In genomic region chr7:50591098-50591479, GRCh38 we compare ENCODE assay signal across 21 cellular contexts. TPM values are rescaled to one million over a fixed set of nuclear protein-coding genes. Genes with fewer than 3 reads are reported as not detected.
DNase-seq lines count a peak whose midpoint lies in the region; ATAC-seq and TF ChIP-seq lines count a peak whose summit lies in the region.
"Had no signal": no experiment of that assay in that cellular context is flagged by ENCODE, and none has a peak within 500 bp of the region (broad histone marks: within the 10 kb centered on the region; RNA-seq: fewer than 3 reads in every experiment).

No MANE protein-coding gene starts in this region.

- no peak for TF ChIP-seq RAD21 in SK-N-SH (IDR thresholded peaks at IDR 0.05; ENCODE audit: low read length)

- H2BK5ac ChIP-seq in mesenchymal stem cell (ENCODE audit: low read depth, low read length, poor library complexity, severe bottlenecking), result no peak overlapping the region

- POLR2A ChIA-PET in SK-N-SH (lab: Yijun Ruan, JAX), result no interaction called here

- peak overlapping the region; percentile 65 for H3K4me2 ChIP-seq in OCI-LY3 (ENCODE audit: low read length)
- no peak overlapping the region for H3K4me2 ChIP-seq in mesenchymal stem cell (ENCODE audit: low read length, poor library complexity, severe bottlenecking)
- no peak overlapping the region for H3K4me2 ChIP-seq in SK-N-SH
- H3K4me2 ChIP-seq: PC-9 had no signal

- intact Hi-C loops in activated CD4-positive, alpha-beta T cell treated with anti-CD3 and anti-CD28 coated beads, Interleukin-2, amount 10 ng/mL, durations not matched to agents 24 days and 14 days (cut with micrococcal nuclease), result loop anchor here (10.0 kb wide), 1 partner anchor 56 kb away; no protein-coding TSS in a partner anchor

- peaks cover 18% of the 10 kb centered on the region for H3K4me1 Mint-ChIP-seq in activated CD4-positive, alpha-beta T cell treated with anti-CD3 and anti-CD28 coated beads, Interleukin-2, amount 10 ng/mL, durations not matched to agents 24 days and 14 days

- WGBS in mesenchymal stem cell, result 93% methylated on average over 5 of the region's 5 CpGs
- 65% methylated on average over 5 of the region's 5 CpGs for WGBS in SK-N-SH (ENCODE audit: low lambda C conversion rate)

- H3K79me1 ChIP-seq in mesenchymal stem cell (replicated peaks; ENCODE audit: low read length, poor library complexity, severe bottlenecking), result peaks cover 2% of the 10 kb centered on the region

- no peak overlapping the region for H2BK15ac ChIP-seq in mesenchymal stem cell (ENCODE audit: low read depth, poor library complexity, severe bottlenecking)

- H3K79me2 ChIP-seq in OCI-LY3 (ENCODE audit: low read length), result no peaks in the 10 kb centered on the region
- H3K79me2 ChIP-seq in SK-N-SH (ENCODE audit: insufficient read depth), result no peaks in the 10 kb centered on the region

- H2AFZ ChIP-seq in OCI-LY3 (ENCODE audit: low read depth, low read length) (no peak overlapping the region), mesenchymal stem cell (ENCODE audit: low read depth, low read length) (no peak overlapping the region), SK-N-SH (ENCODE audit: low read depth) (no peak overlapping the region)
- H2AFZ ChIP-seq: PC-9 had no signal

- no peaks in the 10 kb centered on the region for H3K9me3 Mint-ChIP-seq in activated CD4-positive, alpha-beta T cell treated with anti-CD3 and anti-CD28 coated beads, Interleukin-2, amount 10 ng/mL, durations not matched to agents 24 days and 14 days
- H3K9me3 Mint-ChIP-seq: CD8-positive, alpha-beta memory T cell; HFFc6 had no signal

- H4K91ac ChIP-seq in mesenchymal stem cell (ENCODE audit: low read length), result no peak overlapping the region

- CTCF ChIA-PET in SK-N-SH (lab: Yijun Ruan, JAX), result interaction anchor here (1.1 to 1.3 kb wide), 2 partner anchors 11 to 34 kb away, joined by 3 read pairs; no protein-coding TSS in a partner anchor

- H3K4me3 Mint-ChIP-seq in activated CD4-positive, alpha-beta T cell treated with anti-CD3 and anti-CD28 coated beads, Interleukin-2, amount 10 ng/mL, durations not matched to agents 24 days and 14 days, result no peak overlapping the region
- H3K4me3 Mint-ChIP-seq: CD8-positive, alpha-beta memory T cell; HFFc6 had no signal

- H4K20me1 ChIP-seq in OCI-LY3 (ENCODE audit: insufficient read depth, low read length), result no peaks in the 10 kb centered on the region
- no peaks in the 10 kb centered on the region for H4K20me1 ChIP-seq in SK-N-SH (ENCODE audit: insufficient read depth)

- H3K18ac ChIP-seq in mesenchymal stem cell (ENCODE audit: low read depth in 1 of 2, low read length in 2 of 2), result no peak overlapping the region

- H3K4me3 ChIP-seq in OCI-LY3 (ENCODE audit: low read length), result peak overlapping the region; percentile 50; the same call in 1 of the 2 replicates
- H3K4me3 ChIP-seq in mesenchymal stem cell (ENCODE audit: insufficient read depth in 1 of 2, low read depth in 1 of 2, low read length in 2 of 2), result no peak overlapping the region
- no peak overlapping the region for H3K4me3 ChIP-seq in SK-N-SH (ENCODE audit: low read depth in 2 of 2, low read length in 1 of 2)
- H3K4me3 ChIP-seq: PC-9 had no signal

- no peak overlapping the region for H3K23ac ChIP-seq in mesenchymal stem cell (ENCODE audit: low read length in 2 of 2)

- TF ChIP-seq EP300 in SK-N-SH (IDR thresholded peaks at IDR 0.05; ENCODE audit: borderline replicate concordance in 1 of 2, low read depth in 1 of 2, low read length in 1 of 2), result no peak

- H3K36me3 ChIP-seq in OCI-LY3 (replicated peaks; ENCODE audit: low read depth, low read length), result no peaks in the 10 kb centered on the region
- H3K36me3 ChIP-seq in mesenchymal stem cell (ENCODE audit: control insufficient read depth in 1 of 2, insufficient read depth in 2 of 2, low read depth in 1 of 2, low read length in 2 of 2), result peaks cover 15 to 39% of the 10 kb centered on the region in 2 experiments
- peaks cover 2 to 22% of the 10 kb centered on the region in 2 experiments for H3K36me3 ChIP-seq in SK-N-SH (replicated peaks in 1 of 2; ENCODE audit: control insufficient read depth in 1 of 2, insufficient read depth in 2 of 2, low read length in 1 of 2)

- peak; percentile 47 for DNase-seq in activated CD4-positive, alpha-beta T cell treated with anti-CD3 and anti-CD28 coated beads, Interleukin-2, amount 10 ng/mL, durations not matched to agents 24 days and 14 days
- no peak for DNase-seq in activated CD4-positive, alpha-beta T cell treated with anti-CD3 and anti-CD28 coated beads, Interleukin-2, amount 50 U/mL, for 4 hours
- DNase-seq in mesenchymal stem cell (no peak), SK-N-SH (no peak), OCI-M2 (lab: John Stamatoyannopoulos, UW; ENCODE audit: unreplicated experiment) (no peak)
- DNase-seq: AML-193; CD8-positive, alpha-beta memory T cell; EL; GF-D8; H7; HFFc6; KBM-7; PC-9; RPMI8226; SW 1271 had no signal

- no peak overlapping the region for H3K4ac ChIP-seq in mesenchymal stem cell (ENCODE audit: low read depth in 1 of 2, low read length in 2 of 2)

- H2AK5ac ChIP-seq in mesenchymal stem cell (ENCODE audit: low read length, severe bottlenecking), result peak overlapping the region; percentile 40

- no peak overlapping the region for H3K27ac Mint-ChIP-seq in activated CD4-positive, alpha-beta T cell treated with anti-CD3 and anti-CD28 coated beads, Interleukin-2, amount 10 ng/mL, durations not matched to agents 24 days and 14 days
- H3K27ac Mint-ChIP-seq: CD8-positive, alpha-beta memory T cell; HFFc6 had no signal

- no peak overlapping the region for H3K27ac ChIP-seq in OCI-LY3 (ENCODE audit: low read length)
- H3K27ac ChIP-seq in mesenchymal stem cell (ENCODE audit: low read length, poor library complexity, severe bottlenecking), result peak overlapping the region; percentile 56
- no peak overlapping the region for H3K27ac ChIP-seq in SK-N-SH (ENCODE audit: low read depth in 2 of 2, low read length in 1 of 2)
- H3K27ac ChIP-seq: C4-2B, PC-9 had no signal

- H3K9me2 ChIP-seq in SK-N-SH, result no peaks in the 10 kb centered on the region

- H3K9me3 ChIP-seq in OCI-LY3 (ENCODE audit: insufficient read depth, low read length) (no peaks in the 10 kb centered on the region), mesenchymal stem cell (ENCODE audit: control insufficient read depth, low read length) (no peaks in the 10 kb centered on the region), SK-N-SH (no peaks in the 10 kb centered on the region)

- H3K4me1 ChIP-seq in OCI-LY3 (ENCODE audit: low read length), result peaks cover 24% of the 10 kb centered on the region
- peaks cover 19% of the 10 kb centered on the region for H3K4me1 ChIP-seq in mesenchymal stem cell (ENCODE audit: control insufficient read depth, insufficient read depth, low read depth, low read length)
- H3K4me1 ChIP-seq in SK-N-SH (ENCODE audit: control insufficient read depth in 1 of 2, insufficient read depth in 2 of 2, low read depth in 1 of 2, low read length in 1 of 2), result peaks cover 0 to 8% of the 10 kb centered on the region in 2 experiments; a peak in 1 of 4 replicates

- no peak overlapping the region for H4K8ac ChIP-seq in mesenchymal stem cell (ENCODE audit: low read length)

- no peaks in the 10 kb centered on the region for H3F3A ChIP-seq in SK-N-SH (replicated peaks; ENCODE audit: insufficient read depth)

- H3K36me3 Mint-ChIP-seq in activated CD4-positive, alpha-beta T cell treated with anti-CD3 and anti-CD28 coated beads, Interleukin-2, amount 10 ng/mL, durations not matched to agents 24 days and 14 days (ENCODE audit: low read depth), result no peaks in the 10 kb centered on the region

- H3K27me3 Mint-ChIP-seq in activated CD4-positive, alpha-beta T cell treated with anti-CD3 and anti-CD28 coated beads, Interleukin-2, amount 10 ng/mL, durations not matched to agents 24 days and 14 days, result peaks cover 10% of the 10 kb centered on the region

- TF ChIP-seq CTCF in OCI-LY3 (IDR thresholded peaks at IDR 0.05; ENCODE audit: low read depth, low read length) (no peak), SK-N-SH (IDR thresholded peaks at IDR 0.05) (no peak)

- no peak overlapping the region for H3K9ac ChIP-seq in OCI-LY3 (ENCODE audit: low read length)
- H3K9ac ChIP-seq in mesenchymal stem cell (ENCODE audit: low read length), result no peak overlapping the region
- H3K9ac ChIP-seq in SK-N-SH, result no peak overlapping the region

- H2BK120ac ChIP-seq in mesenchymal stem cell (ENCODE audit: low read depth, low read length), result no peak overlapping the region

- no peak overlapping the region for H2BK12ac ChIP-seq in mesenchymal stem cell (ENCODE audit: low read length in 2 of 2)

- H3K14ac ChIP-seq in mesenchymal stem cell (ENCODE audit: low read length in 2 of 2), result no peak overlapping the region

- H3K27me3 ChIP-seq in OCI-LY3 (ENCODE audit: low read depth, low read length) (peaks cover 56% of the 10 kb centered on the region), mesenchymal stem cell (ENCODE audit: control insufficient read depth in 1 of 2, insufficient read depth in 1 of 2, low read length in 2 of 2) (no peaks in the 10 kb centered on the region), SK-N-SH (ENCODE audit: insufficient read depth) (no peaks in the 10 kb centered on the region)

- ATAC-seq in GM18511 (IDR thresholded peaks at IDR 0.05; ENCODE audit: unreplicated experiment) (no peak), GM21737 (IDR thresholded peaks at IDR 0.05; ENCODE audit: unreplicated experiment) (no peak)

TF ChIP-seq in SK-N-SH, 30 proteins besides CTCF, POLR2A, EP300 and RAD21 (continues in another document):
- TF ChIP-seq USF2 (IDR thresholded peaks at IDR 0.05; ENCODE audit: borderline replicate concordance, low read depth, low read length) (no peak), NRF1 (IDR thresholded peaks at IDR 0.05; ENCODE audit: low read depth, low read length) (no peak)

RNA-seq across cellular contexts. Expression of gene DDC, which starts 25.9 kb away (rescaled TPM):
- total RNA-seq in activated CD4-positive, alpha-beta T cell treated with anti-CD3 and anti-CD28 coated beads, Interleukin-2, amount 10 ng/mL, durations not matched to agents 24 days and 14 days, result 0.19 and 0.35 TPM in 2 replicates
- not detected for polyA plus RNA-seq in mesenchymal stem cell (2013, experiment 1 of 2)
- not detected for polyA plus RNA-seq in mesenchymal stem cell (2013, experiment 2 of 2)
- 1.8 and 5.4 TPM in 2 replicates for polyA plus RNA-seq in SK-N-SH (2012; rRNA removed)
- 5.0 and 9.3 TPM in 2 replicates for polyA plus RNA-seq in SK-N-SH (2012; cell fraction: cytosol; rRNA removed)
- polyA plus RNA-seq in SK-N-SH (2012; cell fraction: nucleus; rRNA removed), result 2.0 and 2.3 TPM in 2 replicates
- total RNA-seq: A172; CD8-positive, alpha-beta memory T cell; HFFc6; PC-9 had no signal
- polyA plus RNA-seq: AG04450; CD8-positive, alpha-beta memory T cell had no signal
